ENCODE assay signal across 1 cellular context in genomic region chr20:43583982-43584432, GRCh38.
TF ChIP-seq lines count a peak whose summit lies in the region.

No MANE protein-coding gene starts in this region.

TF ChIP-seq in K562, 482 proteins besides CTCF, POLR2A, EP300 and RAD21 (continued from another document and continues in another):
- no peak for TF ChIP-seq PPARD (CRISPR knock-in tag; IDR thresholded peaks at IDR 0.05)
- no peak for TF ChIP-seq ARID2 (IDR thresholded peaks at IDR 0.05)
- TF ChIP-seq REST (CRISPR knock-in tag; IDR thresholded peaks at IDR 0.05; ENCODE audit: low read depth), result no peak
- no peak for TF ChIP-seq ELK1 (CRISPR knock-in tag; IDR thresholded peaks at IDR 0.05)
- TF ChIP-seq RB1 (IDR thresholded peaks at IDR 0.05; ENCODE audit: low read depth), result no peak
- no peak for TF ChIP-seq ARID3A (IDR thresholded peaks at IDR 0.05; ENCODE audit: borderline replicate concordance, low read depth, low read length)
- TF ChIP-seq DPF2 (IDR thresholded peaks at IDR 0.05), result peak; percentile 78
- TF ChIP-seq CBX2 (IDR thresholded peaks at IDR 0.05; ENCODE audit: insufficient read depth, low read length, poor library complexity, severe bottlenecking), result no peak
- TF ChIP-seq MTA2 (IDR thresholded peaks at IDR 0.05; ENCODE audit: low read depth), result peak; percentile 29; the same call in 1 of the 2 replicates
- no peak for TF ChIP-seq EZH2 (IDR thresholded peaks at IDR 0.05; ENCODE audit: borderline replicate concordance, low read depth, low read length)
- peak in 1 of 2 experiments; percentile 72; a peak in 2 of 4 replicates for TF ChIP-seq RCOR1 (IDR thresholded peaks at IDR 0.05; ENCODE audit: borderline replicate concordance in 1 of 2, low read depth in 2 of 2, low read length in 2 of 2)
- TF ChIP-seq CBX1 (IDR thresholded peaks at IDR 0.05; ENCODE audit: low read depth), result no peak
- no peak for TF ChIP-seq ZFP30 (CRISPR knock-in tag; IDR thresholded peaks at IDR 0.05; ENCODE audit: borderline replicate concordance)
- peak; percentile 58; the same call in 1 of the 2 replicates for TF ChIP-seq HMBOX1 (IDR thresholded peaks at IDR 0.05)
- TF ChIP-seq ZNF79 (CRISPR knock-in tag; IDR thresholded peaks at IDR 0.05; ENCODE audit: low read depth), result no peak
- peak; percentile 60 for TF ChIP-seq SMAD4 (CRISPR knock-in tag; conservative IDR thresholded peaks at IDR 0.05)
- no peak for TF ChIP-seq ZNF695 (CRISPR knock-in tag; IDR thresholded peaks at IDR 0.05)
- TF ChIP-seq KAT2B (IDR thresholded peaks at IDR 0.05; ENCODE audit: low read depth, low read length), result no peak
- TF ChIP-seq MCM7 (IDR thresholded peaks at IDR 0.05), result no peak
- TF ChIP-seq CBFA2T3 (IDR thresholded peaks at IDR 0.05), result peak; percentile 90
- TF ChIP-seq TCFL5 (CRISPR knock-in tag; conservative IDR thresholded peaks at IDR 0.05), result no peak
- peak; percentile 74 for TF ChIP-seq DACH1 (IDR thresholded peaks at IDR 0.05; ENCODE audit: partially characterized antibody)
- TF ChIP-seq ZNF766 (CRISPR knock-in tag; conservative IDR thresholded peaks at IDR 0.05), result peak; percentile 80
- peak; percentile 94 for TF ChIP-seq CEBPG (CRISPR knock-in tag; IDR thresholded peaks at IDR 0.05)
- TF ChIP-seq CEBPG (tag; conservative IDR thresholded peaks at IDR 0.05 in 1 of 2, IDR thresholded peaks at IDR 0.05 in 1 of 2), result peak; percentile 81 to 90
- no peak for TF ChIP-seq KAT7 (CRISPR knock-in tag; IDR thresholded peaks at IDR 0.05; ENCODE audit: borderline replicate concordance)
- TF ChIP-seq BHLHE40 (IDR thresholded peaks at IDR 0.05; ENCODE audit: low read length), result peak; percentile 37; the same call in 1 of the 2 replicates
- TF ChIP-seq ZKSCAN1 (IDR thresholded peaks at IDR 0.05; ENCODE audit: low read depth, low read length), result no peak
- TF ChIP-seq THAP7 (CRISPR knock-in tag; IDR thresholded peaks at IDR 0.05), result no peak
- TF ChIP-seq MAX (CRISPR knock-in tag; IDR thresholded peaks at IDR 0.05), result 0 out of 2 replicates have a peak, but pooled peaks have one; percentile 16
- no peak for TF ChIP-seq HOMEZ (CRISPR knock-in tag; IDR thresholded peaks at IDR 0.05)
- TF ChIP-seq CREB1 (IDR thresholded peaks at IDR 0.05), result no peak; the same call in 1 of the 2 replicates
- TF ChIP-seq CREB1 (CRISPR knock-in tag; IDR thresholded peaks at IDR 0.05), result no peak
- no peak for TF ChIP-seq SRSF9 (IDR thresholded peaks at IDR 0.05; ENCODE audit: borderline replicate concordance, low read depth, low read length)
- TF ChIP-seq ZNF75A (CRISPR knock-in tag; IDR thresholded peaks at IDR 0.05), result no peak
- TF ChIP-seq ZSCAN32 (CRISPR knock-in tag; IDR thresholded peaks at IDR 0.05), result 0 out of 2 replicates have a peak, but pooled peaks have one; percentile 22
- TF ChIP-seq NFYB (IDR thresholded peaks at IDR 0.05; ENCODE audit: extremely low read depth, insufficient read length), result no peak
- TF ChIP-seq SOX6 (IDR thresholded peaks at IDR 0.05), result 0 out of 2 replicates have a peak, but pooled peaks have one; percentile 27
- TF ChIP-seq GATAD2A (IDR thresholded peaks at IDR 0.05), result no peak; the same call in 1 of the 2 replicates
- TF ChIP-seq MAFG (tag; conservative IDR thresholded peaks at IDR 0.05), result no peak
- no peak for TF ChIP-seq KDM1A (IDR thresholded peaks at IDR 0.05)
- TF ChIP-seq ZNF561 (CRISPR knock-in tag; conservative IDR thresholded peaks at IDR 0.05), result no peak
- no peak for TF ChIP-seq SNIP1 (IDR thresholded peaks at IDR 0.05; ENCODE audit: low read depth)
- TF ChIP-seq NFIC (IDR thresholded peaks at IDR 0.05), result peak; percentile 99
- TF ChIP-seq NEUROD1 (IDR thresholded peaks at IDR 0.05; ENCODE audit: borderline replicate concordance, low read depth, low read length, partially characterized antibody), result peak; percentile 65
- TF ChIP-seq NONO (IDR thresholded peaks at IDR 0.05; ENCODE audit: low read depth in 2 of 2, low read length in 1 of 2), result no peak
- no peak for TF ChIP-seq THRA (IDR thresholded peaks at IDR 0.05)
- TF ChIP-seq ARNT (IDR thresholded peaks at IDR 0.05), result no peak
- no peak for TF ChIP-seq THRAP3 (IDR thresholded peaks at IDR 0.05; ENCODE audit: borderline replicate concordance)
- TF ChIP-seq ZNF384 (IDR thresholded peaks at IDR 0.05; ENCODE audit: low read depth, low read length), result peak; percentile 91
- no peak for TF ChIP-seq HDAC2 (IDR thresholded peaks at IDR 0.05)
- no peak for TF ChIP-seq ZNF780A (CRISPR knock-in tag; IDR thresholded peaks at IDR 0.05)
- peak; percentile 30; the same call in 1 of the 2 replicates for TF ChIP-seq VEZF1 (CRISPR knock-in tag; IDR thresholded peaks at IDR 0.05)
- TF ChIP-seq ZNF133 (CRISPR knock-in tag; IDR thresholded peaks at IDR 0.05), result no peak
- TF ChIP-seq HDAC1 (IDR thresholded peaks at IDR 0.05), result peak in 1 of 2 experiments; percentile 46; a peak in 1 of 4 replicates
- TF ChIP-seq STAG1 (CRISPR knock-in tag; IDR thresholded peaks at IDR 0.05; ENCODE audit: borderline replicate concordance), result no peak
- 0 out of 2 replicates have a peak, but pooled peaks have one; percentile 24 for TF ChIP-seq ZNF197 (CRISPR knock-in tag; IDR thresholded peaks at IDR 0.05; ENCODE audit: low read depth)
- no peak for TF ChIP-seq ZNF449 (CRISPR knock-in tag; IDR thresholded peaks at IDR 0.05)
- TF ChIP-seq CREM (IDR thresholded peaks at IDR 0.05; ENCODE audit: low read depth), result peak; percentile 42
- no peak; the same call in 1 of the 2 replicates for TF ChIP-seq MEF2A (IDR thresholded peaks at IDR 0.05; ENCODE audit: control insufficient read depth, low read depth, low read length)
- no peak for TF ChIP-seq BRD4 (IDR thresholded peaks at IDR 0.05)
- TF ChIP-seq NFE2 (IDR thresholded peaks at IDR 0.05; ENCODE audit: low read depth), result peak; percentile 45; the same call in 1 of the 2 replicates
- TF ChIP-seq SMARCE1 (IDR thresholded peaks at IDR 0.05), result peak; percentile 84
- peak; percentile 82 for TF ChIP-seq TCF3 (CRISPR knock-in tag; IDR thresholded peaks at IDR 0.05)
- TF ChIP-seq SMARCA4 (IDR thresholded peaks at IDR 0.05), result peak; percentile 86
- TF ChIP-seq OTX1 (CRISPR knock-in tag; IDR thresholded peaks at IDR 0.05), result no peak
- TF ChIP-seq ELF1 (tag; IDR thresholded peaks at IDR 0.05), result no peak
